ENCODE assay signal across 8 cellular contexts in genomic region chr12:107670999-107671643, GRCh38. TPM values are rescaled to one million over a fixed set of nuclear protein-coding genes. Genes with fewer than 3 reads are reported as not detected.
A peak's percentile ranks its signal among the peaks of the same experiment; 100 is the strongest.
DNase-seq lines count a peak whose midpoint lies in the region; ATAC-seq and TF ChIP-seq lines count a peak whose summit lies in the region.

No MANE protein-coding gene starts in this region.

- TF ChIP-seq CTCF in CD8-positive, alpha-beta T cell (IDR thresholded peaks at IDR 0.05), result peak; percentile 51
- TF ChIP-seq CTCF in activated CD8-positive, alpha-beta T cell treated with anti-CD3 and anti-CD28 coated beads for 36 hours (IDR thresholded peaks at IDR 0.05), result peak; percentile 78
- TF ChIP-seq CTCF in glutamatergic neuron (IDR thresholded peaks at IDR 0.05; ENCODE audit: partially characterized antibody, unreplicated experiment), result peak; percentile 65

- H3K9me3 ChIP-seq in CD8-positive, alpha-beta T cell (ENCODE audit: low read length), result no peaks in the 10 kb centered on the region

- peak in 3 of 7 experiments; percentile 9 to 28 (median 20) for DNase-seq in CD8-positive, alpha-beta T cell
- peak; percentile 65 for DNase-seq in activated CD8-positive, alpha-beta T cell treated with anti-CD3 and anti-CD28 coated beads for 36 hours
- DNase-seq in glutamatergic neuron (peak; percentile 57), mucosa of gallbladder (ENCODE audit: low spot score) (no peak), NCI-H2171 (lab: John Stamatoyannopoulos, UW) (no peak)
- peak; percentile 26 to 39 for DNase-seq in stimulated activated CD4-positive, alpha-beta T cell treated with anti-CD3 and anti-CD28 coated beads, Interleukin-4, amount 100 ng/mL, for 48 hours (ENCODE audit: low read depth in 2 of 2)

- H3K27ac Mint-ChIP-seq in CD8-positive, alpha-beta T cell, result no peak overlapping the region
- H3K27ac Mint-ChIP-seq in activated CD8-positive, alpha-beta T cell treated with anti-CD3 and anti-CD28 coated beads for 36 hours, result no peak overlapping the region
- no peak overlapping the region for H3K27ac Mint-ChIP-seq in glutamatergic neuron (ENCODE audit: unreplicated experiment)

- peak; percentile 48 for ATAC-seq in CD8-positive, alpha-beta T cell
- ATAC-seq in HG03439 (IDR thresholded peaks at IDR 0.05; ENCODE audit: unreplicated experiment) (peak; percentile 49), HG03175 (IDR thresholded peaks at IDR 0.05; ENCODE audit: unreplicated experiment) (no peak)
- ATAC-seq in activated CD8-positive, alpha-beta T cell treated with anti-CD3 and anti-CD28 coated beads for 36 hours, result peak; percentile 70

- peaks cover 2% of the 10 kb centered on the region for H3K4me1 Mint-ChIP-seq in CD8-positive, alpha-beta T cell (ENCODE audit: low read depth)
- H3K4me1 Mint-ChIP-seq in activated CD8-positive, alpha-beta T cell treated with anti-CD3 and anti-CD28 coated beads for 36 hours (ENCODE audit: low read depth), result peaks cover 2% of the 10 kb centered on the region
- no peaks in the 10 kb centered on the region for H3K4me1 Mint-ChIP-seq in glutamatergic neuron (ENCODE audit: low read depth, unreplicated experiment)

- POLR2A ChIA-PET in CD8-positive, alpha-beta T cell (lab: Charles Lee), result no interaction called here
- POLR2A ChIA-PET in activated CD8-positive, alpha-beta T cell treated with anti-CD3 and anti-CD28 coated beads for 36 hours (lab: Charles Lee), result interaction anchor here (0.7 kb wide), 1 partner anchor 12 kb away, joined by 3 read pairs; no protein-coding TSS in a partner anchor

- no peaks in the 10 kb centered on the region for H3K27me3 ChIP-seq in CD8-positive, alpha-beta T cell (ENCODE audit: insufficient read depth, low read length)

- no peaks in the 10 kb centered on the region for H3K9me3 Mint-ChIP-seq in CD8-positive, alpha-beta T cell
- no peaks in the 10 kb centered on the region for H3K9me3 Mint-ChIP-seq in activated CD8-positive, alpha-beta T cell treated with anti-CD3 and anti-CD28 coated beads for 36 hours
- no peaks in the 10 kb centered on the region for H3K9me3 Mint-ChIP-seq in glutamatergic neuron (ENCODE audit: unreplicated experiment)

- H3K4me1 ChIP-seq in CD8-positive, alpha-beta T cell (ENCODE audit: insufficient read depth, low read length), result no peaks in the 10 kb centered on the region

- no peak overlapping the region for H3K4me3 Mint-ChIP-seq in CD8-positive, alpha-beta T cell
- H3K4me3 Mint-ChIP-seq in activated CD8-positive, alpha-beta T cell treated with anti-CD3 and anti-CD28 coated beads for 36 hours, result no peak overlapping the region
- no peak overlapping the region for H3K4me3 Mint-ChIP-seq in glutamatergic neuron (ENCODE audit: unreplicated experiment)

- no peak overlapping the region for H3K4me3 ChIP-seq in CD8-positive, alpha-beta T cell (ENCODE audit: low read depth, low read length)

- H3K36me3 ChIP-seq in CD8-positive, alpha-beta T cell (ENCODE audit: insufficient read depth, low read length), result no peaks in the 10 kb centered on the region

- peaks cover 20% of the 10 kb centered on the region for H3K27me3 Mint-ChIP-seq in CD8-positive, alpha-beta T cell (ENCODE audit: low read depth)
- peaks cover 6% of the 10 kb centered on the region for H3K27me3 Mint-ChIP-seq in activated CD8-positive, alpha-beta T cell treated with anti-CD3 and anti-CD28 coated beads for 36 hours
- no peaks in the 10 kb centered on the region for H3K27me3 Mint-ChIP-seq in glutamatergic neuron (ENCODE audit: unreplicated experiment)

- CTCF ChIA-PET in CD8-positive, alpha-beta T cell (lab: Charles Lee), result interaction anchor here (0.8 to 3.4 kb wide), 6 partner anchors 8 to 214 kb away, joined by 3 to 12 read pairs (median 5); no protein-coding TSS in a partner anchor
- CTCF ChIA-PET in activated CD8-positive, alpha-beta T cell treated with anti-CD3 and anti-CD28 coated beads for 36 hours (lab: Charles Lee), result interaction anchor here (0.6 to 3.9 kb wide), 18 partner anchors 10 to 1222 kb away, joined by 3 to 40 read pairs (median 4); partner anchors contain the start of gene PWP1

- no peaks in the 10 kb centered on the region for H3K36me3 Mint-ChIP-seq in CD8-positive, alpha-beta T cell
- no peaks in the 10 kb centered on the region for H3K36me3 Mint-ChIP-seq in activated CD8-positive, alpha-beta T cell treated with anti-CD3 and anti-CD28 coated beads for 36 hours (ENCODE audit: low read depth)
- no peaks in the 10 kb centered on the region for H3K36me3 Mint-ChIP-seq in glutamatergic neuron (ENCODE audit: unreplicated experiment)

- intact Hi-C loops in CD8-positive, alpha-beta T cell (cut with DNase I, micrococcal nuclease), result no loop called here
- intact Hi-C loops in activated CD8-positive, alpha-beta T cell treated with anti-CD3 and anti-CD28 coated beads for 36 hours (cut with micrococcal nuclease), result no loop called here

- no peak overlapping the region for H3K27ac ChIP-seq in CD8-positive, alpha-beta T cell (ENCODE audit: low read depth, low read length)

RNA-seq across cellular contexts. Expression of gene PWP1, which starts 14.5 kb away (rescaled TPM):
- total RNA-seq in CD8-positive, alpha-beta T cell, result 10 to 100 TPM; 27.7 to 28.8 TPM
- total RNA-seq in activated CD8-positive, alpha-beta T cell treated with anti-CD3 and anti-CD28 coated beads for 36 hours, result 10 to 100 TPM; 52.4 to 57.5 TPM
- total RNA-seq in glutamatergic neuron (ENCODE audit: unreplicated experiment), result 42.2 TPM
- 22.7 TPM for total RNA-seq in mucosa of gallbladder

Comparison
In these comparisons a context has a peak if more than half of its experiments do, and no peak if none do; other contexts are left out.
1. DNase-seq: peak in activated CD8-positive, alpha-beta T cell treated with anti-CD3 and anti-CD28 coated beads for 36 hours (single experiment), glutamatergic neuron (single experiment) and stimulated activated CD4-positive, alpha-beta T cell treated with anti-CD3 and anti-CD28 coated beads, Interleukin-4, amount 100 ng/mL, for 48 hours (2 of 2); none in mucosa of gallbladder (single experiment) and NCI-H2171 (single experiment).
2. Peak in every context shown above with its lines, with median percentiles within 50 percentile points of each other: CTCF ChIP-seq.